In the genomic region with DNA sequence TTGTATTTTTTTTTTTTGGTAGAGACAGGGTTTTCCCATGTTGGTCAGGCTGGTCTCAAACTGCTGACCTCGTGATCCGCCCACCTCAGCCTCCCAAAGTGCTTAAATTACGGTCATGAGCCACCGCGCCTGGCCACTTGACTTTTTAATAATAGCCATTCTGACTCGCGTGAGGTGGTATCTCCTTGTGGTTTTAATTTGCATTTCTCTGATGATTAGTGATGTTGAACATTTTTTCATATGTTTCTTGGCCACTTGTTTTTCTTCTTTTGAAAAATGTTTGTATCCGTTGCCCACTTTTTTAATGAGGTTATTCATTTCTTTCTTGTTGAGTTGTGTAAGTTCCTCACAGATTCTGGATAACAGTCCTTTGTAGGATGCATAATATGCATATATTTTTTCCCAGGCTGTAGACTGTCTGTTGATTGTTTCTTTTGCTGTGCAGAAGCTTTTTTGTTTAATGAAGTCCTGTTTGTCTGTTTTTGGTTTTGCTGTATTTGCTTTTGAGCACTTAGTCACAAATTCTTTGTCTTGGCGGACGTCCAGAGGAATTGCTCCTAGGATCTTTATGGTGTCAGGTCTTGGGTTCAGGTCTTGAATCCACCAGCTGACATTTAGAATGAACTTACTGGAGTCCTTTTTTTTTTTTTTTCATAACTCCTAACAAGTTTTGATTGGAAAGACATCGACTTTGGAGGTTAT, we compare ENCODE assay signal across 16 cellular contexts. TPM values are rescaled to one million over a fixed set of nuclear protein-coding genes. Genes with fewer than 3 reads are reported as not detected.
A peak's percentile ranks its signal among the peaks of the same experiment; 100 is the strongest.
DNase-seq lines count a peak whose midpoint lies in the region; ATAC-seq, FAIRE-seq and TF ChIP-seq lines count a peak whose summit lies in the region.
"Had no signal": no experiment of that assay in that cellular context is flagged by ENCODE, and none has a peak within 500 bp of the region (broad histone marks: within the 10 kb centered on the region; RNA-seq: fewer than 3 reads in every experiment).

No MANE protein-coding gene starts in this region.

- peak; percentile 79 for FAIRE-seq in GM12892 (lab: Jason Lieb, UNC)
- FAIRE-seq in D721Med (lab: Jason Lieb, UNC) = no peak

- H3K27ac Mint-ChIP-seq in nephron progenitor cell = peak overlapping the region; percentile 9
- H3K27ac Mint-ChIP-seq: activated naive CD8-positive, alpha-beta T cell treated with anti-CD3 and anti-CD28 coated beads, Interleukin-2, amount 50 U/mL, for 24 hours had no signal

- H3K27me3 Mint-ChIP-seq in nephron progenitor cell (ENCODE audit: low read depth, poor library complexity) = peaks cover 3% of the 10 kb centered on the region
- H3K27me3 Mint-ChIP-seq: activated naive CD8-positive, alpha-beta T cell treated with anti-CD3 and anti-CD28 coated beads, Interleukin-2, amount 50 U/mL, for 24 hours had no signal

- no peak for DNase-seq in GM12892 (ENCODE audit: insufficient read length)
- DNase-seq in astrocyte of the spinal cord (ENCODE audit: low read depth, low spot score) = peak; percentile 40
- no peak for DNase-seq in nephron progenitor cell
- DNase-seq in Kasumi-1 (lab: John Stamatoyannopoulos, UW) = no peak
- no peak for DNase-seq in D721Med (ENCODE audit: insufficient read length, low spot score)
- DNase-seq in NCI-H2107 treated with DMSO at 0.1 percent for 48 hours (lab: John Stamatoyannopoulos, UW; ENCODE audit: unreplicated experiment) = no peak
- DNase-seq: activated CD8-positive, alpha-beta memory T cell treated with anti-CD3 and anti-CD28 coated beads, Interleukin-2, amount 50 U/mL, for 48 hours; activated naive CD8-positive, alpha-beta T cell treated with anti-CD3 and anti-CD28 coated beads, Interleukin-2, amount 50 U/mL, for 24 hours; Caco-2; heart right ventricle; NCI-H69; nucleus accumbens; SHP77 treated with DMSO at 0.1 percent for 48 hours; spleen had no signal

- no peaks in the 10 kb centered on the region for H3K9me3 Mint-ChIP-seq in nephron progenitor cell
- H3K9me3 Mint-ChIP-seq: activated naive CD8-positive, alpha-beta T cell treated with anti-CD3 and anti-CD28 coated beads, Interleukin-2, amount 50 U/mL, for 24 hours had no signal

- peaks cover 26% of the 10 kb centered on the region for H3K4me1 Mint-ChIP-seq in nephron progenitor cell

- TF ChIP-seq CTCF in astrocyte of the spinal cord (IDR thresholded peaks at IDR 0.05; ENCODE audit: low read depth, low read length) (no peak), nephron progenitor cell (IDR thresholded peaks at IDR 0.05) (no peak), D721Med (IDR thresholded peaks at IDR 0.05; ENCODE audit: insufficient read depth, missing control alignments) (no peak)

- in situ Hi-C loops in astrocyte of the spinal cord (cut with HindIII; ENCODE audit: low sequenced_read_pairs) = no loop called here

- TF ChIP-seq POLR2A in GM12892 (IDR thresholded peaks at IDR 0.05; ENCODE audit: low read depth, low read length) = no peak

- H3K4me3 ChIP-seq in astrocyte of the spinal cord (ENCODE audit: low read depth, low read length) = no peak overlapping the region
- H3K4me3 ChIP-seq: heart right ventricle, spleen, thoracic aorta had no signal

- H3K4me3 Mint-ChIP-seq in nephron progenitor cell = no peak overlapping the region
- H3K4me3 Mint-ChIP-seq: activated naive CD8-positive, alpha-beta T cell treated with anti-CD3 and anti-CD28 coated beads, Interleukin-2, amount 50 U/mL, for 24 hours had no signal

- H3K36me3 Mint-ChIP-seq in nephron progenitor cell (ENCODE audit: low read depth) = peaks cover 46% of the 10 kb centered on the region

- ATAC-seq in HG03060 (IDR thresholded peaks at IDR 0.05; ENCODE audit: low read depth, unreplicated experiment) = peak; percentile 66
- ATAC-seq: activated naive CD8-positive, alpha-beta T cell treated with anti-CD3 and anti-CD28 coated beads, Interleukin-2, amount 50 U/mL, for 24 hours; heart right ventricle had no signal

RNA-seq across cellular contexts. Expression of a gene that starts 10.3 kb away (rescaled TPM):
- polyA plus RNA-seq in GM12892 (2012; ENCODE audit: missing spikeins) = 27.7 TPM

RNA-seq across cellular contexts. Expression of a gene that starts 13.0 kb away (rescaled TPM):
- polyA plus RNA-seq in GM12892 (2012; ENCODE audit: missing spikeins) = 50.6 TPM

RNA-seq across cellular contexts. Expression of a gene that starts 13.2 kb away (rescaled TPM):
- 46.0 TPM for polyA plus RNA-seq in GM12892 (2012; ENCODE audit: missing spikeins)
